In genomic region chr5:38796000-38796738, GRCh38 we compare ENCODE assay signal across 14 cellular contexts. TPM values are rescaled to one million over a fixed set of nuclear protein-coding genes. Genes with fewer than 3 reads are reported as not detected.
DNase-seq lines count a peak whose midpoint lies in the region; ATAC-seq and TF ChIP-seq lines count a peak whose summit lies in the region.
"Had no signal": no experiment of that assay in that cellular context is flagged by ENCODE, and none has a peak within 500 bp of the region (broad histone marks: within the 10 kb centered on the region; RNA-seq: fewer than 3 reads in every experiment).

No MANE protein-coding gene starts in this region.

- H3K9me2 ChIP-seq in SK-N-SH = no peaks in the 10 kb centered on the region

- TF ChIP-seq EP300 in SK-N-SH (IDR thresholded peaks at IDR 0.05; ENCODE audit: borderline replicate concordance in 1 of 2, low read depth in 1 of 2, low read length in 1 of 2) = no peak

- DNase-seq in SK-N-SH (no peak), fibroblast of mammary gland (ENCODE audit: low read depth) (peak; percentile 74), neural crest cell (ENCODE audit: low read depth, low spot score) (no peak), thyroid gland (peak; percentile 41 to 44), OCI-M2 (lab: John Stamatoyannopoulos, UW; ENCODE audit: unreplicated experiment) (no peak)
- no peak for DNase-seq in activated effector memory CD4-positive, alpha-beta T cell treated with anti-CD3 and anti-CD28 coated beads, Interleukin-2, amount 50 U/mL, for 16 hours
- DNase-seq in NK-92 treated with Interleukin-12 subunit alpha and Interleukin-12 subunit beta, amount 100 ng/mL, for 24 hours (lab: John Stamatoyannopoulos, UW) = no peak
- DNase-seq: activated naive CD8-positive, alpha-beta T cell treated with anti-CD3 and anti-CD28 coated beads, Interleukin-2, amount 10 ng/mL, durations not matched to agents 7 days and 5 days; NCI-H345; RPMI8226; stimulated activated CD4-positive, alpha-beta T cell treated with anti-CD3 and anti-CD28 coated beads, Interleukin-1b, Interleukin-23, amount 100 ng/mL, for 48 hours had no signal

- H3K79me2 ChIP-seq in SK-N-SH (ENCODE audit: insufficient read depth) = no peaks in the 10 kb centered on the region

- TF ChIP-seq CTCF in SK-N-SH (IDR thresholded peaks at IDR 0.05) = no peak
- TF ChIP-seq CTCF in fibroblast of mammary gland (conservative IDR thresholded peaks at IDR 0.05; ENCODE audit: control insufficient read depth, insufficient read depth, low read depth, low read length) = no peak
- no peak for TF ChIP-seq CTCF in neural crest cell (conservative IDR thresholded peaks at IDR 0.05)
- no peak for TF ChIP-seq CTCF in thyroid gland (IDR thresholded peaks at IDR 0.05)

- no peaks in the 10 kb centered on the region for H3K9me3 Mint-ChIP-seq in neural crest cell
- H3K9me3 Mint-ChIP-seq: activated naive CD8-positive, alpha-beta T cell treated with anti-CD3 and anti-CD28 coated beads, Interleukin-2, amount 10 ng/mL, durations not matched to agents 7 days and 5 days had no signal

- no peaks in the 10 kb centered on the region for H3K36me3 Mint-ChIP-seq in neural crest cell (ENCODE audit: low read depth)
- H3K36me3 Mint-ChIP-seq: activated naive CD8-positive, alpha-beta T cell treated with anti-CD3 and anti-CD28 coated beads, Interleukin-2, amount 10 ng/mL, durations not matched to agents 7 days and 5 days had no signal

- H3K27ac ChIP-seq in SK-N-SH (ENCODE audit: low read depth in 2 of 2, low read length in 1 of 2) (peak overlapping the region in 1 of 2 experiments; percentile 20; a peak in 1 of 4 replicates), thyroid gland (peak overlapping the region; percentile 32 to 51 (median 46))

- 74% methylated on average over 6 of the region's 6 CpGs for WGBS in SK-N-SH (ENCODE audit: low lambda C conversion rate)
- 51 to 60% methylated on average over 6 of the region's 6 CpGs for WGBS in thyroid gland, 2 donors

- H3K36me3 ChIP-seq in SK-N-SH (replicated peaks in 1 of 2; ENCODE audit: control insufficient read depth in 1 of 2, insufficient read depth in 2 of 2, low read length in 1 of 2) (no peaks in the 10 kb centered on the region), thyroid gland (no peaks in the 10 kb centered on the region)

- H3K27me3 ChIP-seq in SK-N-SH (ENCODE audit: insufficient read depth) (no peaks in the 10 kb centered on the region), thyroid gland (no peaks in the 10 kb centered on the region)

- no peak overlapping the region for H3K9ac ChIP-seq in SK-N-SH

- TF ChIP-seq POLR2A in thyroid gland (IDR thresholded peaks at IDR 0.05) = no peak

- peaks cover 4% of the 10 kb centered on the region for H3K4me1 Mint-ChIP-seq in neural crest cell
- H3K4me1 Mint-ChIP-seq: activated naive CD8-positive, alpha-beta T cell treated with anti-CD3 and anti-CD28 coated beads, Interleukin-2, amount 10 ng/mL, durations not matched to agents 7 days and 5 days had no signal

- intact Hi-C loops in thyroid gland (cut with DNase I) = no loop called here

- no peaks in the 10 kb centered on the region; a peak in 1 of 4 replicates for H3K4me1 ChIP-seq in SK-N-SH (ENCODE audit: control insufficient read depth in 1 of 2, insufficient read depth in 2 of 2, low read depth in 1 of 2, low read length in 1 of 2)
- H3K4me1 ChIP-seq in thyroid gland = peaks cover 8 to 38% of the 10 kb centered on the region in 2 donors

- peak overlapping the region; percentile 51 for H3K27ac Mint-ChIP-seq in neural crest cell (ENCODE audit: unreplicated experiment)
- H3K27ac Mint-ChIP-seq: activated naive CD8-positive, alpha-beta T cell treated with anti-CD3 and anti-CD28 coated beads, Interleukin-2, amount 10 ng/mL, durations not matched to agents 7 days and 5 days had no signal

- no peak overlapping the region for H3K4me3 ChIP-seq in SK-N-SH (ENCODE audit: low read depth in 2 of 2, low read length in 1 of 2)
- no peak overlapping the region for H3K4me3 ChIP-seq in fibroblast of mammary gland (ENCODE audit: control insufficient read depth, low read depth, low read length)
- H3K4me3 ChIP-seq in thyroid gland (replicated peaks in 1 of 3) = no peak overlapping the region

- H3F3A ChIP-seq in SK-N-SH (replicated peaks; ENCODE audit: insufficient read depth) = no peaks in the 10 kb centered on the region

- ATAC-seq in HG02840 (IDR thresholded peaks at IDR 0.05; ENCODE audit: low FRiP score, unreplicated experiment) = no peak
- ATAC-seq: HCT116 had no signal

- H2AFZ ChIP-seq in SK-N-SH (ENCODE audit: low read depth) = no peak overlapping the region; the same call in 1 of the 2 replicates

- H3K4me3 Mint-ChIP-seq in neural crest cell = no peak overlapping the region
- H3K4me3 Mint-ChIP-seq: activated naive CD8-positive, alpha-beta T cell treated with anti-CD3 and anti-CD28 coated beads, Interleukin-2, amount 10 ng/mL, durations not matched to agents 7 days and 5 days had no signal

- CTCF ChIA-PET in SK-N-SH (lab: Yijun Ruan, JAX) = interaction anchor here (1.1 to 3.5 kb wide), 3 partner anchors 12 to 354 kb away, joined by 3 to 21 read pairs (median 13); no protein-coding TSS in a partner anchor

- no peaks in the 10 kb centered on the region for H3K27me3 Mint-ChIP-seq in neural crest cell (ENCODE audit: low read depth)

- POLR2A ChIA-PET in SK-N-SH (lab: Yijun Ruan, JAX) = no interaction called here

- no peaks in the 10 kb centered on the region for H4K20me1 ChIP-seq in SK-N-SH (ENCODE audit: insufficient read depth)

- no peaks in the 10 kb centered on the region for H3K9me3 ChIP-seq in SK-N-SH
- no peaks in the 10 kb centered on the region for H3K9me3 ChIP-seq in thyroid gland

- H3K4me2 ChIP-seq in SK-N-SH = peak overlapping the region; percentile 5

- TF ChIP-seq RAD21 in SK-N-SH (IDR thresholded peaks at IDR 0.05; ENCODE audit: low read length) = no peak

TF ChIP-seq in SK-N-SH, 30 proteins besides CTCF, POLR2A, EP300 and RAD21:
- TF ChIP-seq FOSL2 (IDR thresholded peaks at IDR 0.05; ENCODE audit: borderline replicate concordance, low read depth) (0 out of 2 replicates have a peak, but pooled peaks have one; percentile 29), JUND (IDR thresholded peaks at IDR 0.05) (no peak)
TF ChIP-seq in SK-N-SH: peak in this region for 1.

RNA-seq across cellular contexts. Expression of gene OSMR, which starts 49.6 kb away (rescaled TPM):
- 55.9 and 56.0 TPM in 2 replicates for polyA plus RNA-seq in SK-N-SH (2012; rRNA removed)
- polyA plus RNA-seq in SK-N-SH (2012; cell fraction: cytosol; rRNA removed) = 66.3 and 68.7 TPM in 2 replicates
- polyA plus RNA-seq in SK-N-SH (2012; cell fraction: nucleus; rRNA removed) = 57.5 and 94.9 TPM in 2 replicates
- total RNA-seq in neural crest cell (2.7 and 2.8 TPM in 2 replicates), thyroid gland (100 to 1,000 TPM in 1 of 4 donors, 10 to 100 TPM in 3; 18.2 to 104 (median 33.9) TPM)
- total RNA-seq: activated naive CD8-positive, alpha-beta T cell treated with anti-CD3 and anti-CD28 coated beads, Interleukin-2, amount 10 ng/mL, durations not matched to agents 7 days and 5 days; HT-29 had no signal

Comparison
In these comparisons a context has a peak if more than half of its experiments do, and no peak if none do; other contexts are left out.
1. DNase-seq: peak in fibroblast of mammary gland (single experiment) and thyroid gland (2 of 2); none in SK-N-SH (single experiment), neural crest cell (single experiment), activated effector memory CD4-positive, alpha-beta T cell treated with anti-CD3 and anti-CD28 coated beads, Interleukin-2, amount 50 U/mL, for 16 hours (single experiment), OCI-M2 (single experiment) and NK-92 treated with Interleukin-12 subunit alpha and Interleukin-12 subunit beta, amount 100 ng/mL, for 24 hours (single experiment).